ENCODE assay signal across 28 cellular contexts in the genomic region with DNA sequence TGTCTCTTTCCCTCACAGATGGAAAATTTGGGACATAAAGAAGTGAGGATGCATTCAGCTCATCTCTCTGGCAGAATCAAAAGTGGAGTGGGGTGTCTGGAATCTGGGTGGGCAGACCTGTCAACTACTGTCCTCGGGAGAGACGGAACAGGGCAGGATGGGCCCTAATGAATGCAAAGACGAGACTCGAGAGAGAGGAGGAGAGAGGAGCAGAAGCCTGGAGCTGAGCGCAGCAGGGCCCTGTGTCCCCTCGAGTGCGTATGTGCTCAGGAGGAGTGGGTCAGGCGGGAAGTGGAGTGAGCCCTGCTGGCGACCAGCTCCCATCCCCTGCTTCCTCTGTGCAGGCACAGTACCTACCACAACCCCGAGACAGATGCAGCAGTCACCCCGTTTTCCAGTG.
DNase-seq lines count a peak whose midpoint lies in the region; ATAC-seq and TF ChIP-seq lines count a peak whose summit lies in the region.
"Had no signal": no experiment of that assay in that cellular context is flagged by ENCODE, and none has a peak within 500 bp of the region (broad histone marks: within the 10 kb centered on the region; RNA-seq: fewer than 3 reads in every experiment).

No MANE protein-coding gene starts in this region.

- H3K79me2 ChIP-seq in neural progenitor cell (ENCODE audit: low read depth) = no peaks in the 10 kb centered on the region

- H4K20me1 ChIP-seq in neural progenitor cell (ENCODE audit: low read depth) = no peaks in the 10 kb centered on the region

- no peak overlapping the region for H3K27ac ChIP-seq in neural progenitor cell

- no peak for TF ChIP-seq CTCF in neural progenitor cell (IDR thresholded peaks at IDR 0.05)

- H3K4me1 Mint-ChIP-seq in activated T-cell treated with anti-CD3 and anti-CD28 coated beads, Interleukin-2, amount 50 U/mL, for 24 hours (ENCODE audit: low read depth) = no peaks in the 10 kb centered on the region
- H3K4me1 Mint-ChIP-seq in activated T-cell treated with anti-CD3 and anti-CD28 coated beads, Interleukin-2, amount 50 U/mL, for 72 hours (ENCODE audit: low read depth) = no peaks in the 10 kb centered on the region
- peaks cover 2% of the 10 kb centered on the region for H3K4me1 Mint-ChIP-seq in neural progenitor cell
- H3K4me1 Mint-ChIP-seq in naive thymus-derived CD8-positive, alpha-beta T cell = peaks cover 0 to 1% (median 0%) of the 10 kb centered on the region in 4 donors
- H3K4me1 Mint-ChIP-seq: CD14-positive monocyte; CD8-positive, alpha-beta memory T cell had no signal

- POLR2A ChIA-PET in naive thymus-derived CD8-positive, alpha-beta T cell (lab: Charles Lee) = no interaction called here

- no peaks in the 10 kb centered on the region for H3K36me3 ChIP-seq in neural progenitor cell
- H3K36me3 ChIP-seq: BE2C had no signal

- no peak overlapping the region for H2AFZ ChIP-seq in neural progenitor cell (replicated peaks)

- H3K9ac ChIP-seq in neural progenitor cell = no peak overlapping the region

- no peak for ATAC-seq in activated T-cell treated with anti-CD3 and anti-CD28 coated beads, Interleukin-2, amount 50 U/mL, for 72 hours (replicated peaks in 1 of 2)
- ATAC-seq in naive thymus-derived CD8-positive, alpha-beta T cell = no peak
- ATAC-seq: HCT116, PC-3 had no signal

- H3K9me3 ChIP-seq in neural progenitor cell (ENCODE audit: low read depth) = no peaks in the 10 kb centered on the region
- H3K9me3 ChIP-seq: BE2C had no signal

- no peaks in the 10 kb centered on the region for H3K27me3 ChIP-seq in neural progenitor cell

- H3K36me3 Mint-ChIP-seq in activated T-cell treated with anti-CD3 and anti-CD28 coated beads, Interleukin-2, amount 50 U/mL, for 24 hours (ENCODE audit: low read depth) = no peaks in the 10 kb centered on the region
- no peaks in the 10 kb centered on the region for H3K36me3 Mint-ChIP-seq in activated T-cell treated with anti-CD3 and anti-CD28 coated beads, Interleukin-2, amount 50 U/mL, for 72 hours (ENCODE audit: insufficient read depth in 2 of 2)
- H3K36me3 Mint-ChIP-seq in neural progenitor cell = no peaks in the 10 kb centered on the region
- H3K36me3 Mint-ChIP-seq in naive thymus-derived CD8-positive, alpha-beta T cell = no peaks in the 10 kb centered on the region
- H3K36me3 Mint-ChIP-seq: CD14-positive monocyte; CD8-positive, alpha-beta memory T cell had no signal

- H3K4me2 ChIP-seq in neural progenitor cell = no peak overlapping the region

- H3K27ac Mint-ChIP-seq in activated T-cell treated with anti-CD3 and anti-CD28 coated beads, Interleukin-2, amount 50 U/mL, for 24 hours = no peak overlapping the region
- H3K27ac Mint-ChIP-seq in activated T-cell treated with anti-CD3 and anti-CD28 coated beads, Interleukin-2, amount 50 U/mL, for 72 hours = no peak overlapping the region
- peak overlapping the region; percentile 9 for H3K27ac Mint-ChIP-seq in neural progenitor cell
- H3K27ac Mint-ChIP-seq in naive thymus-derived CD8-positive, alpha-beta T cell = peak overlapping the region in 2 of 10 donors; percentile 24 to 43
- H3K27ac Mint-ChIP-seq: CD14-positive monocyte; CD8-positive, alpha-beta memory T cell had no signal

- H3F3A ChIP-seq in neural progenitor cell (ENCODE audit: low read depth) = no peaks in the 10 kb centered on the region

- H3K27me3 Mint-ChIP-seq in activated T-cell treated with anti-CD3 and anti-CD28 coated beads, Interleukin-2, amount 50 U/mL, for 24 hours = no peaks in the 10 kb centered on the region
- no peaks in the 10 kb centered on the region for H3K27me3 Mint-ChIP-seq in activated T-cell treated with anti-CD3 and anti-CD28 coated beads, Interleukin-2, amount 50 U/mL, for 72 hours (ENCODE audit: low read depth)
- peaks cover 5% of the 10 kb centered on the region for H3K27me3 Mint-ChIP-seq in neural progenitor cell (ENCODE audit: insufficient read depth, low read depth)
- H3K27me3 Mint-ChIP-seq in naive thymus-derived CD8-positive, alpha-beta T cell = no peaks in the 10 kb centered on the region

- DNase-seq in activated T-cell treated with anti-CD3 and anti-CD28 coated beads, Interleukin-2, amount 50 U/mL, for 24 hours = peak; percentile 1
- DNase-seq in activated T-cell treated with anti-CD3 and anti-CD28 coated beads, Interleukin-2, amount 50 U/mL, for 72 hours = no peak
- DNase-seq in islet precursor cell = peak; percentile 31
- no peak for DNase-seq in neural progenitor cell (ENCODE audit: low spot score)
- peak; percentile 19 for DNase-seq in ureter (ENCODE audit: low spot score)
- DNase-seq in stimulated activated CD4-positive, alpha-beta T cell treated with anti-CD3 and anti-CD28 coated beads, Interleukin-2, amount 100 ng/mL, for 24 hours = no peak
- DNase-seq in kidney tubule cell (ENCODE audit: low spot score) = no peak
- DNase-seq in naive thymus-derived CD8-positive, alpha-beta T cell = no peak
- DNase-seq: 8988T; ACHN; BE2C; CD8-positive, alpha-beta memory T cell; DMS 273 treated with DMSO at 0.1 percent for 48 hours; DMS79 treated with DMSO at 0.1 percent for 48 hours; GF-D8; IMR-90; KG1; MM.1S; NCI-H1048; NCI-H1417; NCI-H2029 treated with DMSO at 0.1 percent for 48 hours; NCI-H446 treated with DMSO at 0.1 percent for 48 hours; NCI-H526; NCI-H82; NK-92 treated with Interleukin-12 subunit alpha and Interleukin-12 subunit beta, amount 100 ng/mL, for 24 hours; PC-3 had no signal

- H3K4me3 Mint-ChIP-seq in activated T-cell treated with anti-CD3 and anti-CD28 coated beads, Interleukin-2, amount 50 U/mL, for 24 hours = no peak overlapping the region
- no peak overlapping the region for H3K4me3 Mint-ChIP-seq in activated T-cell treated with anti-CD3 and anti-CD28 coated beads, Interleukin-2, amount 50 U/mL, for 72 hours
- no peak overlapping the region for H3K4me3 Mint-ChIP-seq in neural progenitor cell
- H3K4me3 Mint-ChIP-seq in naive thymus-derived CD8-positive, alpha-beta T cell = no peak overlapping the region
- H3K4me3 Mint-ChIP-seq: CD14-positive monocyte; CD8-positive, alpha-beta memory T cell had no signal

- no peak overlapping the region for H3K4me3 ChIP-seq in neural progenitor cell

- H3K4me1 ChIP-seq in neural progenitor cell = no peaks in the 10 kb centered on the region
- H3K4me1 ChIP-seq: BE2C had no signal

- H3K9me3 Mint-ChIP-seq in activated T-cell treated with anti-CD3 and anti-CD28 coated beads, Interleukin-2, amount 50 U/mL, for 24 hours = no peaks in the 10 kb centered on the region
- peaks cover 2 to 4% of the 10 kb centered on the region in 2 donors for H3K9me3 Mint-ChIP-seq in activated T-cell treated with anti-CD3 and anti-CD28 coated beads, Interleukin-2, amount 50 U/mL, for 72 hours
- peaks cover 3% of the 10 kb centered on the region for H3K9me3 Mint-ChIP-seq in neural progenitor cell
- no peaks in the 10 kb centered on the region for H3K9me3 Mint-ChIP-seq in naive thymus-derived CD8-positive, alpha-beta T cell
- H3K9me3 Mint-ChIP-seq: CD8-positive, alpha-beta memory T cell had no signal

Comparison
In these comparisons a context has a peak if more than half of its experiments do, and no peak if none do; other contexts are left out.
1. DNase-seq: peak in activated T-cell treated with anti-CD3 and anti-CD28 coated beads, Interleukin-2, amount 50 U/mL, for 24 hours (single experiment), islet precursor cell (single experiment) and ureter (single experiment); none in activated T-cell treated with anti-CD3 and anti-CD28 coated beads, Interleukin-2, amount 50 U/mL, for 72 hours (0 of 2), neural progenitor cell (single experiment), stimulated activated CD4-positive, alpha-beta T cell treated with anti-CD3 and anti-CD28 coated beads, Interleukin-2, amount 100 ng/mL, for 24 hours (0 of 2), kidney tubule cell (single experiment) and naive thymus-derived CD8-positive, alpha-beta T cell (0 of 10).